ENCODE assay signal across 8 cellular contexts in genomic region chr12:2034633-2035420, GRCh38. TPM values are rescaled to one million over a fixed set of nuclear protein-coding genes. Genes with fewer than 3 reads are reported as not detected.
DNase-seq lines count a peak whose midpoint lies in the region; FAIRE-seq and TF ChIP-seq lines count a peak whose summit lies in the region.

No MANE protein-coding gene starts in this region.

- H3K27me3 ChIP-seq in rectal smooth muscle tissue (ENCODE audit: control insufficient read depth, insufficient read depth, low read length), result no peaks in the 10 kb centered on the region
- no peaks in the 10 kb centered on the region for H3K27me3 ChIP-seq in vagina

- no peak overlapping the region for H3K27ac Mint-ChIP-seq in T-helper 2 cell treated with Interferon-gamma antibody and Interleukin-4, amounts not matched to agents 5 μg/mL and 100 μg/mL, for 36 hours

- H3K36me3 Mint-ChIP-seq in T-helper 2 cell treated with Interferon-gamma antibody and Interleukin-4, amounts not matched to agents 5 μg/mL and 100 μg/mL, for 36 hours (ENCODE audit: low read depth), result no peaks in the 10 kb centered on the region

- H3K27me3 Mint-ChIP-seq in T-helper 2 cell treated with Interferon-gamma antibody and Interleukin-4, amounts not matched to agents 5 μg/mL and 100 μg/mL, for 36 hours (ENCODE audit: low read depth), result peaks cover 64% of the 10 kb centered on the region

- TF ChIP-seq POLR2A in H54 (IDR thresholded peaks at IDR 0.05; ENCODE audit: low read depth, low read length) (no peak), vagina (IDR thresholded peaks at IDR 0.05) (no peak)

- DNase-seq in DMS 273 (lab: John Stamatoyannopoulos, UW; ENCODE audit: unreplicated experiment), result peak; percentile 95
- DNase-seq in H54 (ENCODE audit: insufficient read length, low spot score), result peak; percentile 81
- DNase-seq in NCI-H1092 treated with DMSO at 0.1 percent for 48 hours (lab: John Stamatoyannopoulos, UW), result peak; percentile 90
- DNase-seq in T-helper 2 cell treated with Interferon-gamma antibody and Interleukin-4, amounts not matched to agents 5 μg/mL and 100 μg/mL, for 36 hours (ENCODE audit: low spot score), result peak; percentile 86
- peak in 53 of 58 donors; percentile 33 to 89 (median 77) for DNase-seq in anterior cingulate cortex (lab: John Stamatoyannopoulos, UW)
- peak; percentile 86 for DNase-seq in hepatic stellate cell (ENCODE audit: low spot score)
- no peak for DNase-seq in vagina (ENCODE audit: extremely low spot score in 2 of 2)

- H3K4me1 Mint-ChIP-seq in T-helper 2 cell treated with Interferon-gamma antibody and Interleukin-4, amounts not matched to agents 5 μg/mL and 100 μg/mL, for 36 hours (ENCODE audit: low read depth), result peaks cover 10% of the 10 kb centered on the region

- H3K4me1 ChIP-seq in rectal smooth muscle tissue (ENCODE audit: control insufficient read depth, insufficient read depth, low read length), result peaks cover 30% of the 10 kb centered on the region
- H3K4me1 ChIP-seq in vagina, result peaks cover 11% of the 10 kb centered on the region

- intact Hi-C loops in vagina (cut with DNase I), result loop anchor here (10.0 kb wide), 2 partner anchors 90 to 240 kb away; no protein-coding TSS in a partner anchor

- H3K27ac ChIP-seq in rectal smooth muscle tissue (ENCODE audit: low read depth, low read length) (peak overlapping the region; percentile 58), vagina (no peak overlapping the region)

- no peak overlapping the region for H3K9ac ChIP-seq in rectal smooth muscle tissue (ENCODE audit: low read length)

- H3K9me3 Mint-ChIP-seq in T-helper 2 cell treated with Interferon-gamma antibody and Interleukin-4, amounts not matched to agents 5 μg/mL and 100 μg/mL, for 36 hours, result no peaks in the 10 kb centered on the region

- H3K36me3 ChIP-seq in rectal smooth muscle tissue (ENCODE audit: control insufficient read depth, insufficient read depth, low read length) (no peaks in the 10 kb centered on the region), vagina (no peaks in the 10 kb centered on the region)

- FAIRE-seq in H54 (lab: Jason Lieb, UNC), result no peak

- no peaks in the 10 kb centered on the region for H3K9me3 ChIP-seq in vagina

- H3K4me3 Mint-ChIP-seq in T-helper 2 cell treated with Interferon-gamma antibody and Interleukin-4, amounts not matched to agents 5 μg/mL and 100 μg/mL, for 36 hours, result peak overlapping the region; percentile 58

- TF ChIP-seq CTCF in vagina (IDR thresholded peaks at IDR 0.05), result peak; percentile 83 to 89 (median 88)

- H3K4me3 ChIP-seq in rectal smooth muscle tissue (ENCODE audit: low read length) (peak overlapping the region; percentile 49), vagina (peak overlapping the region; percentile 30 to 39)

RNA-seq across cellular contexts. Expression of gene CACNA1C, which starts 18.0 kb away (rescaled TPM):
- total RNA-seq in vagina, result 9.8 TPM

RNA-seq across cellular contexts. Expression of gene DCP1B, which starts 30.6 kb away (rescaled TPM):
- total RNA-seq in vagina, result 17.4 TPM

Comparison
In these comparisons a context has a peak if more than half of its experiments do, and no peak if none do; other contexts are left out.
1. DNase-seq: peak in DMS 273 (single experiment), H54 (single experiment), NCI-H1092 treated with DMSO at 0.1 percent for 48 hours (single experiment), T-helper 2 cell treated with Interferon-gamma antibody and Interleukin-4, amounts not matched to agents 5 μg/mL and 100 μg/mL, for 36 hours (single experiment), anterior cingulate cortex (53 of 58) and hepatic stellate cell (single experiment); none in vagina (0 of 2).